12 cellular contexts compared by ENCODE assay signal in the genomic region with DNA sequence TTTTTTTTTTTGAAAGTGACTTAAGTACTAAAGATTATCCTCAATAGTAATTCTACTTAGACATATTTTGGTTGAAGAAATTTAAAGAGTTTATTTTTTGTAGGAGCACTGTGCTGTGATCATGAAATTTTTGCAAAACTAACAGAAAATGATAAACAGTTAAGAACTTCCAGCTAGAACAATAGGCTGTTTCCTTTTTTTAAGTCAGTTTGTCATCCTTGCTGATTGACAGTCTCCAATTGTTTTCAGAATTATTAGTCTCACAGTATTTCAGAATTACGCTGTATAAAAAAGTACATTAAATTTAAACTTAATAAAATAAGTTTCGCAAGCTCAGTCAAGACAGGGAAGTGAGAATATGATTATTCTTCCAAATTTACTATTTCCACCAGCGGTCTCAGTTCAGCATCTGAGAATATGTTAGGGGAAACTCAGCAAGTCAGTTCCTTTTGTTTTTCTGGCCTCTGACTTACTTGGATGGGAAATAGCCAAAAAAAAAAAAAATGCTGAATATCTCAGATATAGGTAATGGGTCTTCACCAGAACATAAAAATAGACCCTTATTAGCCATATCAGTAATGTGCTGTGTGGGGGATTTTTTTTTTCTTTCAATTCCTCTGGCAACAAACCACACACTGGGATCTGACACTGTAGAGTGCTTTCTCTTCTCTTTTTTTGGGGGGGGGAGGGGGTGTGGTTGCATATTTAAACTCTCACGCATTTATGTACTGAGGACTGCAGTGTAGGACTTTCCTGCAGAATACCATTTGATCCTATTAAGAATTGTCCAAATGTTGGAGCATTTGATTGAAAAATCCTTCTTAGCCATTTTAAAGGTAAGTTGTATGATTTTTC. TPM values are rescaled to one million over a fixed set of nuclear protein-coding genes. Genes with fewer than 3 reads are reported as not detected.
DNase-seq lines count a peak whose midpoint lies in the region; ATAC-seq and TF ChIP-seq lines count a peak whose summit lies in the region.
"Had no signal": no experiment of that assay in that cellular context is flagged by ENCODE, and none has a peak within 500 bp of the region (broad histone marks: within the 10 kb centered on the region; RNA-seq: fewer than 3 reads in every experiment).

TSS of gene CD36 (plus strand) at position 732 of the 855 bp plus-strand sequence. CDS start 8,099 bp downstream, outside the sequence.

- H3K9ac ChIP-seq in mesenchymal stem cell (ENCODE audit: low read length), result peak within 1 kb of the TSS; percentile 84

- no peak within 1 kb of the TSS for H4K91ac ChIP-seq in mesenchymal stem cell (ENCODE audit: low read length)

- no peak within 1 kb of the TSS for H3K23ac ChIP-seq in mesenchymal stem cell (ENCODE audit: low read length in 2 of 2)

- ATAC-seq in HG02852 (IDR thresholded peaks at IDR 0.05; ENCODE audit: unreplicated experiment), result peak; percentile 89

- 100% methylated on average over 1 of the region's 4 CpGs for WGBS in mesenchymal stem cell

- H3K27me3 ChIP-seq in GM06990 (replicated peaks; ENCODE audit: control insufficient read depth, insufficient read depth, low read length) (no peaks in the 10 kb centered on the region), mesenchymal stem cell (ENCODE audit: control insufficient read depth in 1 of 2, insufficient read depth in 1 of 2, low read length in 2 of 2) (no peaks in the 10 kb centered on the region), uterus (no peaks in the 10 kb centered on the region)
- H3K27me3 ChIP-seq: dorsolateral prefrontal cortex had no signal

- H3K4me3 Mint-ChIP-seq in activated T-helper 2 cell treated with anti-CD3 and anti-CD28 coated beads, Interferon-gamma antibody, Interleukin-2, Interleukin-4, amounts not matched to agents 10 μg/mL and 5 μg/mL and 100 μg/mL, durations not matched to agents 14 hours and 24 hours and 36 hours (ENCODE audit: low read depth), result no peak within 1 kb of the TSS
- H3K4me3 Mint-ChIP-seq in activated CD4-positive, alpha-beta memory T cell treated with anti-CD3 and anti-CD28 coated beads for 36 hours, result no peak within 1 kb of the TSS

- H3K36me3 ChIP-seq in GM06990 (ENCODE audit: control insufficient read depth, insufficient read depth, low read length), result no peaks in the 10 kb centered on the region
- no peaks in the 10 kb centered on the region for H3K36me3 ChIP-seq in mesenchymal stem cell (ENCODE audit: control insufficient read depth in 1 of 2, insufficient read depth in 2 of 2, low read depth in 1 of 2, low read length in 2 of 2)
- H3K36me3 ChIP-seq in uterus, result no peaks in the 10 kb centered on the region

- TF ChIP-seq POLR2A in uterus (IDR thresholded peaks at IDR 0.05), result no peak

- H2AK5ac ChIP-seq in mesenchymal stem cell (ENCODE audit: low read length, severe bottlenecking), result no peak within 1 kb of the TSS

- H3K36me3 Mint-ChIP-seq in activated T-helper 2 cell treated with anti-CD3 and anti-CD28 coated beads, Interferon-gamma antibody, Interleukin-2, Interleukin-4, amounts not matched to agents 10 μg/mL and 5 μg/mL and 100 μg/mL, durations not matched to agents 14 hours and 24 hours and 36 hours (ENCODE audit: low read depth), result no peaks in the 10 kb centered on the region
- no peaks in the 10 kb centered on the region for H3K36me3 Mint-ChIP-seq in activated CD4-positive, alpha-beta memory T cell treated with anti-CD3 and anti-CD28 coated beads for 36 hours

- H4K8ac ChIP-seq in mesenchymal stem cell (ENCODE audit: low read length), result no peak within 1 kb of the TSS

- no peak within 1 kb of the TSS for H3K18ac ChIP-seq in mesenchymal stem cell (ENCODE audit: low read depth in 1 of 2, low read length in 2 of 2)

- peak within 1 kb of the TSS; percentile 19 for H2BK120ac ChIP-seq in mesenchymal stem cell (ENCODE audit: low read depth, low read length)

- intact Hi-C loops in uterus (cut with DNase I; ENCODE audit: low total_unique reads), result no loop called here
- intact Hi-C loops in activated T-helper 2 cell treated with anti-CD3 and anti-CD28 coated beads, Interferon-gamma antibody, Interleukin-2, Interleukin-4, amounts not matched to agents 10 μg/mL and 5 μg/mL and 100 μg/mL, durations not matched to agents 14 hours and 24 hours and 36 hours (cut with micrococcal nuclease), result no loop called here
- intact Hi-C loops in activated CD4-positive, alpha-beta memory T cell treated with anti-CD3 and anti-CD28 coated beads for 36 hours (cut with micrococcal nuclease), result no loop called here

- H3K79me1 ChIP-seq in mesenchymal stem cell (replicated peaks; ENCODE audit: low read length, poor library complexity, severe bottlenecking), result no peaks in the 10 kb centered on the region

- TF ChIP-seq CTCF in GM06990 (IDR thresholded peaks at IDR 0.05; ENCODE audit: insufficient read depth, low read length, poor library complexity, severe bottlenecking), result no peak
- no peak for TF ChIP-seq CTCF in uterus (IDR thresholded peaks at IDR 0.05)

- H3K9me3 ChIP-seq in mesenchymal stem cell (ENCODE audit: control insufficient read depth, low read length), result peaks cover 12% of the 10 kb centered on the region
- no peaks in the 10 kb centered on the region for H3K9me3 ChIP-seq in uterus

- no peak within 1 kb of the TSS for H2AFZ ChIP-seq in mesenchymal stem cell (ENCODE audit: low read depth, low read length)

- H3K9me3 Mint-ChIP-seq in activated T-helper 2 cell treated with anti-CD3 and anti-CD28 coated beads, Interferon-gamma antibody, Interleukin-2, Interleukin-4, amounts not matched to agents 10 μg/mL and 5 μg/mL and 100 μg/mL, durations not matched to agents 14 hours and 24 hours and 36 hours, result no peaks in the 10 kb centered on the region
- H3K9me3 Mint-ChIP-seq in activated CD4-positive, alpha-beta memory T cell treated with anti-CD3 and anti-CD28 coated beads for 36 hours, result no peaks in the 10 kb centered on the region

- H2BK5ac ChIP-seq in mesenchymal stem cell (ENCODE audit: low read depth, low read length, poor library complexity, severe bottlenecking), result no peak within 1 kb of the TSS

- no peak within 1 kb of the TSS for H3K14ac ChIP-seq in mesenchymal stem cell (ENCODE audit: low read length in 2 of 2)

- CTCF ChIA-PET in activated CD4-positive, alpha-beta memory T cell treated with anti-CD3 and anti-CD28 coated beads for 36 hours (lab: Charles Lee), result no interaction called here

- H3K27ac ChIP-seq in mesenchymal stem cell (ENCODE audit: low read length, poor library complexity, severe bottlenecking) (no peak within 1 kb of the TSS), uterus (no peak within 1 kb of the TSS)
- H3K27ac ChIP-seq: dorsolateral prefrontal cortex, VCaP had no signal

- peak; percentile 73 for DNase-seq in GM06990 (ENCODE audit: extremely low read depth, insufficient read length)
- DNase-seq in SKM-1 treated with dmso at 0.1 percent for 144 hours (lab: John Stamatoyannopoulos, UW; ENCODE audit: unreplicated experiment), result peak; percentile 15
- DNase-seq in mesenchymal stem cell, result no peak
- DNase-seq in uterus, result no peak
- DNase-seq in activated T-helper 2 cell treated with anti-CD3 and anti-CD28 coated beads, Interferon-gamma antibody, Interleukin-2, Interleukin-4, amounts not matched to agents 10 μg/mL and 5 μg/mL and 100 μg/mL, durations not matched to agents 14 hours and 24 hours and 36 hours (ENCODE audit: low spot score), result no peak
- DNase-seq in NCI-H2196 treated with DMSO at 0.1 percent for 48 hours (lab: John Stamatoyannopoulos, UW; ENCODE audit: unreplicated experiment), result no peak
- no peak for DNase-seq in activated CD4-positive, alpha-beta memory T cell treated with anti-CD3 and anti-CD28 coated beads for 36 hours
- DNase-seq: dorsolateral prefrontal cortex, midbrain, NCI-H1105 treated with DMSO at 0.1 percent for 48 hours had no signal

- POLR2A ChIA-PET in activated CD4-positive, alpha-beta memory T cell treated with anti-CD3 and anti-CD28 coated beads for 36 hours (lab: Charles Lee), result no interaction called here

- H3K4me2 ChIP-seq in mesenchymal stem cell (ENCODE audit: low read length, poor library complexity, severe bottlenecking), result no peak within 1 kb of the TSS

- H3K4me1 ChIP-seq in mesenchymal stem cell (ENCODE audit: control insufficient read depth, insufficient read depth, low read depth, low read length) (no peaks in the 10 kb centered on the region), uterus (no peaks in the 10 kb centered on the region)

- no peak within 1 kb of the TSS for H3K27ac Mint-ChIP-seq in activated T-helper 2 cell treated with anti-CD3 and anti-CD28 coated beads, Interferon-gamma antibody, Interleukin-2, Interleukin-4, amounts not matched to agents 10 μg/mL and 5 μg/mL and 100 μg/mL, durations not matched to agents 14 hours and 24 hours and 36 hours
- no peak within 1 kb of the TSS for H3K27ac Mint-ChIP-seq in activated CD4-positive, alpha-beta memory T cell treated with anti-CD3 and anti-CD28 coated beads for 36 hours

- no peak within 1 kb of the TSS for H3K4ac ChIP-seq in mesenchymal stem cell (ENCODE audit: low read depth in 1 of 2, low read length in 2 of 2)

- no peaks in the 10 kb centered on the region for H3K4me1 Mint-ChIP-seq in activated T-helper 2 cell treated with anti-CD3 and anti-CD28 coated beads, Interferon-gamma antibody, Interleukin-2, Interleukin-4, amounts not matched to agents 10 μg/mL and 5 μg/mL and 100 μg/mL, durations not matched to agents 14 hours and 24 hours and 36 hours (ENCODE audit: low read depth)
- H3K4me1 Mint-ChIP-seq in activated CD4-positive, alpha-beta memory T cell treated with anti-CD3 and anti-CD28 coated beads for 36 hours (ENCODE audit: low read depth), result no peaks in the 10 kb centered on the region

- H3K4me3 ChIP-seq in GM06990 (replicated peaks; ENCODE audit: low read depth, low read length) (no peak within 1 kb of the TSS), mesenchymal stem cell (ENCODE audit: insufficient read depth in 1 of 2, low read depth in 1 of 2, low read length in 2 of 2) (peak within 1 kb of the TSS in 1 of 2 experiments; percentile 61), uterus (no peak within 1 kb of the TSS)
- H3K4me3 ChIP-seq: dorsolateral prefrontal cortex had no signal

- H2BK12ac ChIP-seq in mesenchymal stem cell (ENCODE audit: low read length in 2 of 2), result no peak within 1 kb of the TSS

- H2BK15ac ChIP-seq in mesenchymal stem cell (ENCODE audit: low read depth, poor library complexity, severe bottlenecking), result no peak within 1 kb of the TSS

- H3K27me3 Mint-ChIP-seq in activated T-helper 2 cell treated with anti-CD3 and anti-CD28 coated beads, Interferon-gamma antibody, Interleukin-2, Interleukin-4, amounts not matched to agents 10 μg/mL and 5 μg/mL and 100 μg/mL, durations not matched to agents 14 hours and 24 hours and 36 hours (ENCODE audit: low read depth), result no peaks in the 10 kb centered on the region
- no peaks in the 10 kb centered on the region for H3K27me3 Mint-ChIP-seq in activated CD4-positive, alpha-beta memory T cell treated with anti-CD3 and anti-CD28 coated beads for 36 hours

RNA-seq across cellular contexts. Expression of gene CD36, which starts in this region (rescaled TPM):
- 50.5 TPM for polyA plus RNA-seq in mesenchymal stem cell (2013, experiment 1 of 2)
- polyA plus RNA-seq in mesenchymal stem cell (2013, experiment 2 of 2), result 53.0 TPM
- total RNA-seq in uterus, result 100 to 1,000 TPM in 1 of 4 donors, 10 to 100 TPM in 1, 1 to 10 TPM in 2; 5.4 to 186 (median 12.1) TPM
- total RNA-seq in activated T-helper 2 cell treated with anti-CD3 and anti-CD28 coated beads, Interferon-gamma antibody, Interleukin-2, Interleukin-4, amounts not matched to agents 10 μg/mL and 5 μg/mL and 100 μg/mL, durations not matched to agents 14 hours and 24 hours and 36 hours, result not detected in 2 replicates
- total RNA-seq in activated CD4-positive, alpha-beta memory T cell treated with anti-CD3 and anti-CD28 coated beads for 36 hours, result not detected

Comparison
In these comparisons a context has a peak if more than half of its experiments do, and no peak if none do; other contexts are left out.
1. DNase-seq: peak in GM06990 (single experiment) and SKM-1 treated with dmso at 0.1 percent for 144 hours (single experiment); none in mesenchymal stem cell (single experiment), uterus (0 of 2), activated T-helper 2 cell treated with anti-CD3 and anti-CD28 coated beads, Interferon-gamma antibody, Interleukin-2, Interleukin-4, amounts not matched to agents 10 μg/mL and 5 μg/mL and 100 μg/mL, durations not matched to agents 14 hours and 24 hours and 36 hours (single experiment), NCI-H2196 treated with DMSO at 0.1 percent for 48 hours (single experiment) and activated CD4-positive, alpha-beta memory T cell treated with anti-CD3 and anti-CD28 coated beads for 36 hours (single experiment).